In genomic region chr20:53593466-53594007, GRCh38 we compare ENCODE assay signal across 8 cellular contexts. TPM values are rescaled to one million over a fixed set of nuclear protein-coding genes. Genes with fewer than 3 reads are reported as not detected.
DNase-seq lines count a peak whose midpoint lies in the region; ATAC-seq and TF ChIP-seq lines count a peak whose summit lies in the region.
"Not testable (repeated sequence)": the region's sequence is repeated elsewhere in the genome, so short reads cannot be mapped to it uniquely, and the experiment has no call there.

Gene ZNF217, minus strand, starts transcription at chr20:53593839. Its CDS starts 11,013 bp downstream, at chr20:53582826.

- H3K9me3 Mint-ChIP-seq in activated naive CD4-positive, alpha-beta T cell treated with anti-CD3 and anti-CD28 coated beads, Interleukin-2, amount 50 U/mL, for 24 hours; naive thymus-derived CD8-positive, alpha-beta T cell: not testable (repeated sequence)

- POLR2A ChIA-PET in naive thymus-derived CD8-positive, alpha-beta T cell (lab: Charles Lee) = interaction anchor here (0.6 to 8.4 kb wide), 20 partner anchors 8 to 346 kb away, joined by 3 to 143 read pairs (median 8); no protein-coding TSS in a partner anchor

- peaks cover 52% of the 10 kb centered on the region for H3K79me2 ChIP-seq in DOHH2 (ENCODE audit: control insufficient read depth, low read length)

- peaks cover 63% of the 10 kb centered on the region for H3K4me1 Mint-ChIP-seq in activated naive CD4-positive, alpha-beta T cell treated with anti-CD3 and anti-CD28 coated beads, Interleukin-2, amount 50 U/mL, for 24 hours
- peaks cover 29 to 70% (median 55%) of the 10 kb centered on the region in 4 donors for H3K4me1 Mint-ChIP-seq in naive thymus-derived CD8-positive, alpha-beta T cell

- not testable (repeated sequence) for H3K27me3 ChIP-seq in DOHH2 (ENCODE audit: control insufficient read depth, low read length); H7 (ENCODE audit: control insufficient read depth, insufficient read depth, low read length)

- H3K9me2 ChIP-seq in DOHH2 (replicated peaks; ENCODE audit: control insufficient read depth, low read length) = not testable (repeated sequence)

- H3K4me2 ChIP-seq in DOHH2 (ENCODE audit: low read length) = peak within 1 kb of the TSS; percentile 95

- TF ChIP-seq CTCF in DOHH2 (IDR thresholded peaks at IDR 0.05; ENCODE audit: low read depth, low read length, poor library complexity, severe bottlenecking); foreskin fibroblast (IDR thresholded peaks at IDR 0.05; ENCODE audit: low read depth, low read length): not testable (repeated sequence)

- not testable (repeated sequence) for H4K20me1 ChIP-seq in DOHH2 (ENCODE audit: control insufficient read depth, insufficient read depth, low read depth, low read length)

- H3K27ac Mint-ChIP-seq in activated naive CD4-positive, alpha-beta T cell treated with anti-CD3 and anti-CD28 coated beads, Interleukin-2, amount 50 U/mL, for 24 hours = peak within 1 kb of the TSS; percentile 93
- H3K27ac Mint-ChIP-seq in naive thymus-derived CD8-positive, alpha-beta T cell = peak within 1 kb of the TSS; percentile 92 to 99 (median 98)

- H3K4me3 ChIP-seq in DOHH2 (ENCODE audit: low read length) = peak within 1 kb of the TSS; percentile 92
- peak within 1 kb of the TSS; percentile 80 for H3K4me3 ChIP-seq in H7 (ENCODE audit: insufficient read depth, low read depth, low read length)
- peak within 1 kb of the TSS; percentile 79 to 88 for H3K4me3 ChIP-seq in foreskin fibroblast (ENCODE audit: low read depth in 1 of 2, low read length in 2 of 2)

- intact Hi-C loops in T-helper 1 cell treated with Interleukin-12 subunit alpha and Interleukin-12 subunit beta and Interleukin-4 antibody, amounts not matched to agents 30 ng/mL and 1 ng/mL, for 36 hours (cut with micrococcal nuclease) = loop anchor here (1.0 kb wide), 7 partner anchors 13 to 158 kb away; no protein-coding TSS in a partner anchor

- peaks cover 32% of the 10 kb centered on the region for H3F3A ChIP-seq in DOHH2 (ENCODE audit: control insufficient read depth, insufficient read depth)

- H3K27ac ChIP-seq in DOHH2 (ENCODE audit: low read depth, low read length) = peak within 1 kb of the TSS; percentile 95

- not testable (repeated sequence) for H3K36me3 Mint-ChIP-seq in activated naive CD4-positive, alpha-beta T cell treated with anti-CD3 and anti-CD28 coated beads, Interleukin-2, amount 50 U/mL, for 24 hours; naive thymus-derived CD8-positive, alpha-beta T cell

- peak within 1 kb of the TSS; percentile 96 for H3K4me3 Mint-ChIP-seq in activated naive CD4-positive, alpha-beta T cell treated with anti-CD3 and anti-CD28 coated beads, Interleukin-2, amount 50 U/mL, for 24 hours
- peak within 1 kb of the TSS; percentile 87 to 98 (median 98) for H3K4me3 Mint-ChIP-seq in naive thymus-derived CD8-positive, alpha-beta T cell

- not testable (repeated sequence) for H3K9me3 ChIP-seq in DOHH2 (ENCODE audit: control insufficient read depth, insufficient read depth, low read length)

- H3K36me3 ChIP-seq in DOHH2 (ENCODE audit: control insufficient read depth, low read length); H7 (replicated peaks; ENCODE audit: control insufficient read depth, insufficient read depth, low read length): not testable (repeated sequence)

- DNase-seq in H7 = peak; percentile 35
- peak; percentile 60 for DNase-seq in LoVo (ENCODE audit: low spot score)
- DNase-seq in foreskin fibroblast = peak; percentile 29 to 64
- DNase-seq in naive thymus-derived CD8-positive, alpha-beta T cell = peak; percentile 46 to 87 (median 64)
- DNase-seq in stimulated activated naive CD4-positive, alpha-beta T cell (lab: John Stamatoyannopoulos, UW) = peak; percentile 53 to 89 (median 74)

- not testable (repeated sequence) for H3K27me3 Mint-ChIP-seq in activated naive CD4-positive, alpha-beta T cell treated with anti-CD3 and anti-CD28 coated beads, Interleukin-2, amount 50 U/mL, for 24 hours; naive thymus-derived CD8-positive, alpha-beta T cell

- ATAC-seq in naive thymus-derived CD8-positive, alpha-beta T cell = peak; percentile 24 to 29

- peaks cover 47% of the 10 kb centered on the region for H3K4me1 ChIP-seq in DOHH2 (ENCODE audit: control insufficient read depth, low read length)

RNA-seq across cellular contexts. Expression of gene ZNF217, which starts in this region (rescaled TPM):
- total RNA-seq in H7 (2014; rRNA removed; shearing (Covaris generic)) = 31.4 and 44.0 TPM in 2 replicates
- 93.4 and 96.8 TPM in 2 replicates for total RNA-seq in T-helper 1 cell treated with Interleukin-12 subunit alpha and Interleukin-12 subunit beta and Interleukin-4 antibody, amounts not matched to agents 30 ng/mL and 1 ng/mL, for 36 hours
- total RNA-seq in naive thymus-derived CD8-positive, alpha-beta T cell = 100 to 1,000 TPM; 100 to 101 TPM
- polyA plus RNA-seq in naive thymus-derived CD8-positive, alpha-beta T cell = 10 to 100 TPM; 21.5 to 34.2 (median 25.3) TPM

Comparison
In these comparisons a context has a peak if more than half of its experiments do, and no peak if none do; other contexts are left out.
1. Peak in every context shown above with its lines: DNase-seq, ATAC-seq, H3K4me3 ChIP-seq and H3K27ac ChIP-seq.